ENCODE assay signal across 13 cellular contexts in genomic region chr1:19877821-19878636, GRCh38. TPM values are rescaled to one million over a fixed set of nuclear protein-coding genes. Genes with fewer than 3 reads are reported as not detected.
DNase-seq lines count a peak whose midpoint lies in the region; ATAC-seq and TF ChIP-seq lines count a peak whose summit lies in the region.
"Had no signal": no experiment of that assay in that cellular context is flagged by ENCODE, and none has a peak within 500 bp of the region (broad histone marks: within the 10 kb centered on the region; RNA-seq: fewer than 3 reads in every experiment).

No MANE protein-coding gene starts in this region.

- 57 to 60% methylated on average over 19 of the region's 19 CpGs for whole genome bisulfite sequencing in testis, 2 donors

- intact Hi-C loops in testis (cut with DNase I; ENCODE audit: low total_unique reads), result no loop called here

- H3K4me1 ChIP-seq in testis, result peaks cover under 1% of the 10 kb centered on the region

- H3K9me3 ChIP-seq in testis, result no peaks in the 10 kb centered on the region
- H3K9me3 ChIP-seq: SJSA1 had no signal

- TF ChIP-seq CTCF in testis (IDR thresholded peaks at IDR 0.05), result no peak

- no peak for TF ChIP-seq POLR2A in testis (IDR thresholded peaks at IDR 0.05)

- H3K36me3 ChIP-seq in testis (ENCODE audit: low read depth, missing control alignments), result no peaks in the 10 kb centered on the region

- no peaks in the 10 kb centered on the region for H3K27me3 ChIP-seq in testis

- peak; percentile 75 for ATAC-seq in esophagus mucosa
- ATAC-seq: left cardiac atrium had no signal

- H3K4me3 ChIP-seq in testis, result peak overlapping the region; percentile 1 to 39
- H3K4me3 ChIP-seq: SJSA1 had no signal

- no peak overlapping the region for H3K27ac ChIP-seq in testis
- H3K27ac ChIP-seq: SJSA1 had no signal

- DNase-seq in DMS 273 (lab: John Stamatoyannopoulos, UW; ENCODE audit: unreplicated experiment) (peak; percentile 48), DMS 273 treated with DMSO at 0.1 percent for 48 hours (lab: John Stamatoyannopoulos, UW) (no peak), NCI-H82 treated with DMSO at 0.1 percent for 48 hours (lab: John Stamatoyannopoulos, UW; ENCODE audit: unreplicated experiment) (peak; percentile 72), testis (peak; percentile 41), HUDEP-2 (lab: John Stamatoyannopoulos, UW; ENCODE audit: unreplicated experiment in 76 of 76) (no peak), NCI-H1436 treated with DMSO at 0.1 percent for 48 hours (lab: John Stamatoyannopoulos, UW) (no peak)
- DNase-seq in activated CD8-positive, alpha-beta memory T cell treated with anti-CD3 and anti-CD28 coated beads, Interleukin-2, amount 50 U/mL, for 4 hours, result no peak
- DNase-seq: activated CD4-positive, alpha-beta memory T cell treated with anti-CD3 and anti-CD28 coated beads for 36 hours; amniotic stem cell; erythroblast; left cardiac atrium had no signal

RNA-seq across cellular contexts. Expression of gene OTUD3, which starts 4.2 kb away (rescaled TPM):
- total RNA-seq in esophagus mucosa, result 4.2 TPM
- total RNA-seq in testis, result 10 to 100 TPM; 29.7 to 37.6 TPM
- polyA plus RNA-seq in testis (ENCODE audit: insufficient read depth, low read depth, low replicate concordance), result 22.8 TPM

RNA-seq across cellular contexts. Expression of gene PLA2G2E, which starts 45.4 kb away (rescaled TPM):
- total RNA-seq in esophagus mucosa, result not detected
- total RNA-seq in testis, result not detected
- polyA plus RNA-seq in testis (ENCODE audit: insufficient read depth, low read depth, low replicate concordance), result not detected
- total RNA-seq: activated CD4-positive, alpha-beta memory T cell treated with anti-CD3 and anti-CD28 coated beads for 36 hours; left cardiac atrium; SJSA1 had no signal

Comparison
In these comparisons a context has a peak if more than half of its experiments do, and no peak if none do; other contexts are left out.
1. DNase-seq: peak in DMS 273 (single experiment), NCI-H82 treated with DMSO at 0.1 percent for 48 hours (single experiment) and testis (single experiment); none in DMS 273 treated with DMSO at 0.1 percent for 48 hours (single experiment), HUDEP-2 (0 of 76), activated CD8-positive, alpha-beta memory T cell treated with anti-CD3 and anti-CD28 coated beads, Interleukin-2, amount 50 U/mL, for 4 hours (single experiment) and NCI-H1436 treated with DMSO at 0.1 percent for 48 hours (single experiment).